In genomic region chr16:28264656-28265055, GRCh38 we compare ENCODE assay signal across 12 cellular contexts. TPM values are rescaled to one million over a fixed set of nuclear protein-coding genes. Genes with fewer than 3 reads are reported as not detected.
DNase-seq lines count a peak whose midpoint lies in the region; ATAC-seq and TF ChIP-seq lines count a peak whose summit lies in the region.
"Had no signal": no experiment of that assay in that cellular context is flagged by ENCODE, and none has a peak within 500 bp of the region (broad histone marks: within the 10 kb centered on the region; RNA-seq: fewer than 3 reads in every experiment).

No MANE protein-coding gene starts in this region.

- H3K27ac ChIP-seq in PC-9 (no peak overlapping the region), upper lobe of right lung (no peak overlapping the region)

- no peaks in the 10 kb centered on the region for H4K20me1 ChIP-seq in PC-9 (ENCODE audit: insufficient read depth)

- peak overlapping the region; percentile 52 for H3K4me2 ChIP-seq in PC-9

- TF ChIP-seq CTCF in PC-9 (conservative IDR thresholded peaks at IDR 0.05) (no peak), upper lobe of right lung (IDR thresholded peaks at IDR 0.05) (no peak)

- H3K27me3 ChIP-seq in PC-9 (ENCODE audit: insufficient read depth, low read depth) (no peaks in the 10 kb centered on the region), upper lobe of right lung (peaks cover 8% of the 10 kb centered on the region)

- peak; percentile 34 for DNase-seq in left cardiac atrium
- DNase-seq in left ventricle myocardium superior = no peak
- peak; percentile 63 to 68 for DNase-seq in PC-9
- DNase-seq in iPS-NIHi11 (ENCODE audit: low spot score) = peak; percentile 51
- DNase-seq in upper lobe of right lung = no peak
- DNase-seq in left lobe of liver (ENCODE audit: low spot score) = no peak
- no peak for DNase-seq in Ammon's horn (ENCODE audit: low spot score)
- DNase-seq: activated CD8-positive, alpha-beta memory T cell treated with anti-CD3 and anti-CD28 coated beads, Interleukin-2, amount 50 U/mL, for 48 hours; foreskin melanocyte; stimulated activated CD4-positive, alpha-beta T cell treated with anti-CD3 and anti-CD28 coated beads, Interleukin-12 subunit alpha, Interleukin-12 subunit beta, amount 100 ng/mL, for 4 hours; stimulated activated naive CD8-positive, alpha-beta T cell treated with anti-CD3 and anti-CD28 coated beads, Interleukin-15, Interleukin-2, amounts not matched to agents 100 U/mL and 50 U/mL, for 24 hours had no signal

- no peaks in the 10 kb centered on the region for H3K9me2 ChIP-seq in PC-9 (ENCODE audit: insufficient read depth)

- H3K36me3 ChIP-seq in PC-9 (ENCODE audit: low read depth) = no peaks in the 10 kb centered on the region
- H3K36me3 ChIP-seq in upper lobe of right lung = no peaks in the 10 kb centered on the region

- POLR2A ChIA-PET in PC-9 (lab: Charles Lee; ENCODE audit: unreplicated experiment) = no interaction called here

- intact Hi-C loops in left cardiac atrium (cut with DNase I) = no loop called here
- intact Hi-C loops in left ventricle myocardium superior (cut with micrococcal nuclease) = no loop called here
- intact Hi-C loops in PC-9 (cut with micrococcal nuclease; ENCODE audit: unreplicated experiment) = loop anchor here (1.0 to 5.0 kb wide), 2 partner anchors 52 to 97 kb away; no protein-coding TSS in a partner anchor
- intact Hi-C loops in upper lobe of right lung (cut with DNase I) = no loop called here

- peaks cover 6% of the 10 kb centered on the region; the same call in 1 of the 2 replicates for H3K4me1 ChIP-seq in PC-9 (replicated peaks; ENCODE audit: insufficient read depth)
- no peaks in the 10 kb centered on the region for H3K4me1 ChIP-seq in upper lobe of right lung

- H3K4me3 ChIP-seq in PC-9 (no peak overlapping the region; the same call in 1 of the 2 replicates), upper lobe of right lung (no peak overlapping the region)

- ATAC-seq in left cardiac atrium (peak in 1 of 2 donors; percentile 20), left ventricle myocardium superior (no peak), upper lobe of right lung (peak; percentile 17), left lobe of liver (no peak), HG02588 (IDR thresholded peaks at IDR 0.05; ENCODE audit: unreplicated experiment) (no peak)
- ATAC-seq: stimulated activated naive CD8-positive, alpha-beta T cell treated with anti-CD3 and anti-CD28 coated beads, Interleukin-15, Interleukin-2, amounts not matched to agents 100 U/mL and 50 U/mL, for 24 hours had no signal

- H3K9me3 ChIP-seq in PC-9 (ENCODE audit: insufficient read depth, low read depth) (no peaks in the 10 kb centered on the region), upper lobe of right lung (no peaks in the 10 kb centered on the region)

- H3K79me2 ChIP-seq in PC-9 (ENCODE audit: low read depth) = no peaks in the 10 kb centered on the region

- no peak overlapping the region for H2AFZ ChIP-seq in PC-9

- peaks cover 6% of the 10 kb centered on the region; the same call in 1 of the 2 replicates for H3F3A ChIP-seq in PC-9 (ENCODE audit: insufficient read depth, low read depth)

- no TSS peak for BruUV-seq in PC-9 (replicated peaks; lab: Mats Ljungman, UMichigan)

- CTCF ChIA-PET in PC-9 (lab: Charles Lee) = no interaction called here

RNA-seq across cellular contexts. Expression of gene SBK1, which starts 27.7 kb away (rescaled TPM):
- total RNA-seq in left cardiac atrium = 1 to 10 TPM in 1 of 2 donors, under 1 TPM in 1; 0.42 to 1.3 TPM
- 2.8 TPM for total RNA-seq in left ventricle myocardium superior
- total RNA-seq in PC-9 (2021) = 18.4 and 22.1 TPM in 2 replicates
- 1.9 TPM for total RNA-seq in upper lobe of right lung
- total RNA-seq in left lobe of liver = 0.33 TPM

RNA-seq across cellular contexts. Expression of gene XPO6, which starts 52.9 kb away (rescaled TPM):
- total RNA-seq in left cardiac atrium (10 to 100 TPM; 34.6 to 46.4 TPM), left ventricle myocardium superior (25.7 TPM), PC-9 (2021) (154 and 221 TPM in 2 replicates), upper lobe of right lung (102 TPM), left lobe of liver (46.2 TPM)

Comparison
In these comparisons a context has a peak if more than half of its experiments do, and no peak if none do; other contexts are left out.
1. DNase-seq: peak in left cardiac atrium (single experiment), PC-9 (2 of 2) and iPS-NIHi11 (single experiment); none in left ventricle myocardium superior (single experiment), upper lobe of right lung (single experiment), left lobe of liver (single experiment) and Ammon's horn (single experiment).